In the genomic region with DNA sequence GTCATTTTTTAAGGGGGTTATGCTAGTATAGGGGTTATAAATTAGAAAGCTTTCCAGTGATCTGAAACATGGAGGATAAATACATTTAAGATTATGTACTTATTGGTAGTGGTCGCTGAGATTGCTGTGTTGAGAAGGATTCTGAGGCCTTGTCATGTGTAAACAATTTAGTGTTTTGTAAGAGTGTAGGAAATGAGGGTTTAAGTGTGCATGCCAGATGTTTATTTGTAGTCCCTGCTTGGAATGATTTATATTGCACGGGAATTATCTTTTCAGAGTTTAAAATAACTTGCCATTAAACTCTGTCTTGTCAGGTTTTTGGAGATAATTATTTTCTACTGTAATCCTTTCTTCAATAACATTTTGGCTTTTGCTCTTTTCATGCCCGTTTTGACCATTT, we compare ENCODE assay signal across 20 cellular contexts. TPM values are rescaled to one million over a fixed set of nuclear protein-coding genes. Genes with fewer than 3 reads are reported as not detected.
DNase-seq lines count a peak whose midpoint lies in the region; ATAC-seq, FAIRE-seq and TF ChIP-seq lines count a peak whose summit lies in the region.
"Had no signal": no experiment of that assay in that cellular context is flagged by ENCODE, and none has a peak within 500 bp of the region (broad histone marks: within the 10 kb centered on the region; RNA-seq: fewer than 3 reads in every experiment).

No MANE protein-coding gene starts in this region.

- no peak overlapping the region for H3K4me3 ChIP-seq in HEK293 (ENCODE audit: low read depth, low read length)
- H3K4me3 ChIP-seq: GM23248, MG63 had no signal

- DNase-seq in D721Med (ENCODE audit: insufficient read length, low spot score) (no peak), amniotic epithelial cell (ENCODE audit: low read depth) (peak; percentile 83), left lobe of liver (ENCODE audit: low spot score) (no peak), AML-193 (lab: John Stamatoyannopoulos, UW) (no peak)
- DNase-seq: C1 segment of cervical spinal cord; GDM1; GM23248; KBM-7; MG63; NCI-H1105; NCI-H1694 treated with DMSO at 0.1 percent for 48 hours; NCI-H345; NCI-H526 treated with DMSO at 0.1 percent for 48 hours; NK-92 treated with Interleukin-12 subunit alpha and Interleukin-12 subunit beta, amount 100 ng/mL, for 24 hours; OCI-M1 had no signal

- no peaks in the 10 kb centered on the region for H3K9me3 ChIP-seq in HEK293 (ENCODE audit: control insufficient read depth, insufficient read depth, low read depth, low read length)

- CTCF ChIA-PET in HEK293 (lab: Yijun Ruan, JAX), result interaction anchor here (1.1 kb wide), 1 partner anchor 19 kb away, joined by 3 read pairs; a partner anchor contains a TSS

- POLR2A ChIA-PET in HEK293 (lab: Yijun Ruan, JAX), result no interaction called here

- peaks cover 0 to 2% of the 10 kb centered on the region in 2 experiments; a peak in 1 of 3 replicates for H3K36me3 ChIP-seq in HEK293 (ENCODE audit: control insufficient read depth in 2 of 2, insufficient read depth in 1 of 2, low read length in 2 of 2)

- no peak overlapping the region for H3K27ac ChIP-seq in HEK293 (ENCODE audit: extremely low read depth, low read depth, low read length)
- H3K27ac ChIP-seq: GM23248, HL-60, RWPE1 had no signal

- peak; percentile 55 for FAIRE-seq in D721Med (lab: Jason Lieb, UNC)

- no peaks in the 10 kb centered on the region for H3K4me1 ChIP-seq in HEK293 (ENCODE audit: control insufficient read depth, insufficient read depth, low read length)

- TF ChIP-seq CTCF in D721Med (IDR thresholded peaks at IDR 0.05; ENCODE audit: insufficient read depth, missing control alignments) (no peak), HEK293 (tag by site-specific recombination; IDR thresholded peaks at IDR 0.05) (no peak)

- ATAC-seq in left lobe of liver (peak; percentile 15), HG03159 (IDR thresholded peaks at IDR 0.05; ENCODE audit: unreplicated experiment) (no peak), HG02610 (IDR thresholded peaks at IDR 0.05; ENCODE audit: unreplicated experiment) (no peak)

TF ChIP-seq in HEK293, 187 proteins besides CTCF, POLR2A, EP300 and RAD21:
- no peak for TF ChIP-seq ZBTB17 (tag by site-specific recombination; IDR thresholded peaks at IDR 0.05)
- TF ChIP-seq, protein P1, sequence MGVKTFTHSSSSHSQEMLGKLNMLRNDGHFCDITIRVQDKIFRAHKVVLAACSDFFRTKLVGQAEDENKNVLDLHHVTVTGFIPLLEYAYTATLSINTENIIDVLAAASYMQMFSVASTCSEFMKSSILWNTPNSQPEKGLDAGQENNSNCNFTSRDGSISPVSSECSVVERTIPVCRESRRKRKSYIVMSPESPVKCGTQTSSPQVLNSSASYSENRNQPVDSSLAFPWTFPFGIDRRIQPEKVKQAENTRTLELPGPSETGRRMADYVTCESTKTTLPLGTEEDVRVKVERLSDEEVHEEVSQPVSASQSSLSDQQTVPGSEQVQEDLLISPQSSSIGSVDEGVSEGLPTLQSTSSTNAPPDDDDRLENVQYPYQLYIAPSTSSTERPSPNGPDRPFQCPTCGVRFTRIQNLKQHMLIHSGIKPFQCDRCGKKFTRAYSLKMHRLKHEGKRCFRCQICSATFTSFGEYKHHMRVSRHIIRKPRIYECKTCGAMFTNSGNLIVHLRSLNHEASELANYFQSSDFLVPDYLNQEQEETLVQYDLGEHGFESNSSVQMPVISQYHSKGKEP (tag by site-specific recombination; IDR thresholded peaks at IDR 0.05), result no peak
- TF ChIP-seq ZNF768 (tag by site-specific recombination; IDR thresholded peaks at IDR 0.05), result no peak
- no peak for TF ChIP-seq RBAK (tag by site-specific recombination; IDR thresholded peaks at IDR 0.05)
- 0 out of 2 replicates have a peak, but pooled peaks have one; percentile 33 for TF ChIP-seq FEZF1 (tag by site-specific recombination; IDR thresholded peaks at IDR 0.05)
- TF ChIP-seq IKZF3 (tag by site-specific recombination; IDR thresholded peaks at IDR 0.05), result no peak
- no peak for TF ChIP-seq ZBTB7A (tag by site-specific recombination; IDR thresholded peaks at IDR 0.05; ENCODE audit: low read depth)
TF ChIP-seq in HEK293: peak in this region for 1.

RNA-seq across cellular contexts. Expression of a gene that starts 19.4 kb away (rescaled TPM):
- 5.7 TPM for total RNA-seq in left lobe of liver
